1 cellular context compared by ENCODE assay signal in genomic region chr15:79973445-79974180, GRCh38.
TF ChIP-seq lines count a peak whose summit lies in the region.

No MANE protein-coding gene starts in this region.

TF ChIP-seq in GM12878, 131 proteins besides CTCF, POLR2A, EP300 and RAD21 (continued from another document):
- TF ChIP-seq MTA2 (IDR thresholded peaks at IDR 0.05; ENCODE audit: low read depth) (peak; percentile 39; the same call in 1 of the 2 replicates), RELB (IDR thresholded peaks at IDR 0.05; ENCODE audit: low read depth) (no peak), NFYA (IDR thresholded peaks at IDR 0.05; ENCODE audit: borderline replicate concordance, low read depth, low read length) (no peak), LARP7 (IDR thresholded peaks at IDR 0.05) (no peak), RUNX3 (IDR thresholded peaks at IDR 0.05; ENCODE audit: low read length) (peak; percentile 75), RFX5 (IDR thresholded peaks at IDR 0.05; ENCODE audit: low read depth, low read length) (no peak), EED (IDR thresholded peaks at IDR 0.05; ENCODE audit: low read depth) (peak; percentile 54; the same call in 1 of the 2 replicates), YBX1 (IDR thresholded peaks at IDR 0.05) (no peak), SIX5 (IDR thresholded peaks at IDR 0.05; ENCODE audit: low read depth, low read length, severe bottlenecking) (no peak), CBX5 (IDR thresholded peaks at IDR 0.05; ENCODE audit: low read depth) (no peak), BHLHE40 (IDR thresholded peaks at IDR 0.05; ENCODE audit: borderline replicate concordance in 1 of 2, low read depth in 2 of 2, low read length in 1 of 2) (no peak), STAT3 (IDR thresholded peaks at IDR 0.05; ENCODE audit: low read depth, low read length) (no peak), ATF7 (IDR thresholded peaks at IDR 0.05; ENCODE audit: low read depth) (no peak), YY1 (IDR thresholded peaks at IDR 0.05; ENCODE audit: low read depth, low read length) (peak; percentile 66; the same call in 1 of the 2 replicates), BMI1 (IDR thresholded peaks at IDR 0.05; ENCODE audit: borderline replicate concordance) (no peak), IKZF1 (conservative IDR thresholded peaks at IDR 0.05) (peak; percentile 51; the same call in 1 of the 2 replicates), GATAD2B (conservative IDR thresholded peaks at IDR 0.05; ENCODE audit: low read depth) (0 out of 2 replicates have a peak, but pooled peaks have one; percentile 26), ZNF687 (IDR thresholded peaks at IDR 0.05) (peak; percentile 34; the same call in 1 of the 2 replicates), NR2C2 (IDR thresholded peaks at IDR 0.05; ENCODE audit: borderline replicate concordance, control insufficient read depth, insufficient read length, low read depth) (no peak), SPI1 (IDR thresholded peaks at IDR 0.05; ENCODE audit: borderline replicate concordance, insufficient read depth, low read depth, low read length) (0 out of 2 replicates have a peak, but pooled peaks have one; percentile 9), PRDM15 (CRISPR knock-in tag; IDR thresholded peaks at IDR 0.05) (no peak), EGR1 (IDR thresholded peaks at IDR 0.05; ENCODE audit: borderline replicate concordance in 1 of 2, low read depth in 2 of 2, low read length in 2 of 2) (no peak), IKZF2 (IDR thresholded peaks at IDR 0.05) (peak; percentile 37 to 38; a peak in 2 of 4 replicates)
